Comparison of ENCODE assay signal across 8 cellular contexts in genomic region chr22:22955866-22956535, GRCh38.
A peak's percentile ranks its signal among the peaks of the same experiment; 100 is the strongest.
DNase-seq lines count a peak whose midpoint lies in the region; ATAC-seq, FAIRE-seq and TF ChIP-seq lines count a peak whose summit lies in the region.

No MANE protein-coding gene starts in this region.

- CTCF ChIA-PET in endothelial cell of umbilical vein (lab: Charles Lee), result interaction anchor here (0.8 to 7.6 kb wide), 18 partner anchors 9 to 493 kb away, joined by 3 to 401 read pairs (median 4); no protein-coding TSS in a partner anchor

- intact Hi-C loops in endothelial cell of umbilical vein (cut with micrococcal nuclease), result loop anchor here (1.0 kb wide), 3 partner anchors 108 to 168 kb away; no protein-coding TSS in a partner anchor
- intact Hi-C loops in mucosa of descending colon (cut with DNase I, micrococcal nuclease), result loop anchor here in 1 of 2 donors (5.0 kb wide), 1 partner anchor 99 kb away; no protein-coding TSS in a partner anchor

- H3K4me1 Mint-ChIP-seq in stimulated activated memory B cell treated with anti-CD40 and anti-IgM and Interleukin-4, amounts not matched to agents 10 μg/mL and 1 μg/mL and 100 μg/mL, for 72 hours, result peaks cover 35% of the 10 kb centered on the region

- H3K27me3 Mint-ChIP-seq in stimulated activated memory B cell treated with anti-CD40 and anti-IgM and Interleukin-4, amounts not matched to agents 10 μg/mL and 1 μg/mL and 100 μg/mL, for 72 hours, result no peaks in the 10 kb centered on the region

- H4K20me1 ChIP-seq in GM23248 (ENCODE audit: insufficient read depth), result no peaks in the 10 kb centered on the region
- H4K20me1 ChIP-seq in endothelial cell of umbilical vein (replicated peaks; ENCODE audit: control insufficient read depth, extremely low read depth, insufficient read depth, low read length), result no peaks in the 10 kb centered on the region

- H3K36me3 ChIP-seq in GM23248 (ENCODE audit: low read depth), result no peaks in the 10 kb centered on the region
- H3K36me3 ChIP-seq in endothelial cell of umbilical vein (ENCODE audit: control insufficient read depth in 2 of 2, extremely low read depth in 1 of 2, insufficient read depth in 2 of 2, low read length in 2 of 2), result no peaks in the 10 kb centered on the region
- H3K36me3 ChIP-seq in mucosa of descending colon (ENCODE audit: low read depth), result no peaks in the 10 kb centered on the region

- peaks cover 22% of the 10 kb centered on the region for H3K27me3 ChIP-seq in GM23248 (replicated peaks; ENCODE audit: insufficient read depth)
- H3K27me3 ChIP-seq in endothelial cell of umbilical vein (ENCODE audit: control insufficient read depth in 2 of 2, insufficient read depth in 2 of 2, low read length in 2 of 2), result peaks cover 12 to 17% of the 10 kb centered on the region in 2 experiments

- peaks cover 7% of the 10 kb centered on the region for H3K9me3 Mint-ChIP-seq in stimulated activated memory B cell treated with anti-CD40 and anti-IgM and Interleukin-4, amounts not matched to agents 10 μg/mL and 1 μg/mL and 100 μg/mL, for 72 hours

- peak; percentile 75 for FAIRE-seq in endothelial cell of umbilical vein (lab: Jason Lieb, UNC)

- TF ChIP-seq POLR2A in endothelial cell of umbilical vein (IDR thresholded peaks at IDR 0.05; ENCODE audit: low read depth, low read length) (no peak), GM18505 (IDR thresholded peaks at IDR 0.05; ENCODE audit: borderline replicate concordance, extremely low read depth, insufficient read depth, insufficient read length) (no peak)

- peak; percentile 39 for DNase-seq in AG09309 (ENCODE audit: low read depth)
- peak; percentile 82 for DNase-seq in GM23248
- DNase-seq in NCI-H82 (lab: John Stamatoyannopoulos, UW), result peak; percentile 76
- peak; percentile 81 for DNase-seq in activated CD8-positive, alpha-beta memory T cell treated with anti-CD3 and anti-CD28 coated beads for 24 hours
- peak; percentile 43 for DNase-seq in endothelial cell of umbilical vein (ENCODE audit: low read depth, low spot score)
- peak in 1 of 3 donors; percentile 77 for DNase-seq in mucosa of descending colon

- H3K9me2 ChIP-seq in GM23248 (ENCODE audit: insufficient read depth), result no peaks in the 10 kb centered on the region

- ATAC-seq in mucosa of descending colon (peak; percentile 72), GM18505 (IDR thresholded peaks at IDR 0.05; ENCODE audit: unreplicated experiment) (no peak)
- peak; percentile 83 for ATAC-seq in stimulated activated memory B cell treated with anti-CD40 and anti-IgM and Interleukin-4, amounts not matched to agents 10 μg/mL and 1 μg/mL and 100 μg/mL, for 72 hours

- H3K36me3 Mint-ChIP-seq in stimulated activated memory B cell treated with anti-CD40 and anti-IgM and Interleukin-4, amounts not matched to agents 10 μg/mL and 1 μg/mL and 100 μg/mL, for 72 hours, result peaks cover 5% of the 10 kb centered on the region

- H3F3A ChIP-seq in GM23248 (ENCODE audit: insufficient read depth), result no peaks in the 10 kb centered on the region

- WGBS in GM23248 (ENCODE audit: low coverage in 1 of 2, low lambda C conversion rate in 2 of 2, missing lambda C conversion rate in 2 of 2), 2 experiments, result 19% methylated on average over 8 of the region's 8 CpGs

- in situ Hi-C loops in GM23248 (cut with MboI), result no loop called here

- H2AFZ ChIP-seq in GM23248 (no peak overlapping the region), endothelial cell of umbilical vein (ENCODE audit: low read depth, low read length) (no peak overlapping the region)

- no peaks in the 10 kb centered on the region for H3K4me1 ChIP-seq in GM23248 (ENCODE audit: insufficient read depth)
- no peaks in the 10 kb centered on the region for H3K4me1 ChIP-seq in endothelial cell of umbilical vein (ENCODE audit: control insufficient read depth, extremely low read depth, insufficient read depth, low read length)
- no peaks in the 10 kb centered on the region for H3K4me1 ChIP-seq in mucosa of descending colon (ENCODE audit: low read depth)

- POLR2A ChIA-PET in endothelial cell of umbilical vein (lab: Charles Lee), result no interaction called here

- no peak overlapping the region for H3K27ac Mint-ChIP-seq in stimulated activated memory B cell treated with anti-CD40 and anti-IgM and Interleukin-4, amounts not matched to agents 10 μg/mL and 1 μg/mL and 100 μg/mL, for 72 hours

- H3K4me3 ChIP-seq in AG09309 (ENCODE audit: control insufficient read depth, low read depth, low read length) (no peak overlapping the region), GM23248 (no peak overlapping the region), endothelial cell of umbilical vein (replicated peaks in 1 of 3; ENCODE audit: insufficient read depth in 1 of 3, low read depth in 1 of 3, low read length in 3 of 3) (no peak overlapping the region), mucosa of descending colon (no peak overlapping the region)

- dilution Hi-C loops in endothelial cell of umbilical vein (cut with MboI; ENCODE audit: extremely low pct_ligation_motif_present, low sequenced_read_pairs), result no loop called here

- H3K9me3 ChIP-seq in GM23248 (ENCODE audit: low read depth) (no peaks in the 10 kb centered on the region), endothelial cell of umbilical vein (replicated peaks; ENCODE audit: control insufficient read depth, insufficient read depth, low read length) (no peaks in the 10 kb centered on the region), mucosa of descending colon (no peaks in the 10 kb centered on the region)

- H3K4me3 Mint-ChIP-seq in stimulated activated memory B cell treated with anti-CD40 and anti-IgM and Interleukin-4, amounts not matched to agents 10 μg/mL and 1 μg/mL and 100 μg/mL, for 72 hours, result no peak overlapping the region

- H3K4me2 ChIP-seq in GM23248 (ENCODE audit: unreplicated experiment) (no peak overlapping the region), endothelial cell of umbilical vein (ENCODE audit: insufficient read depth, low read length) (no peak overlapping the region)

- no peak overlapping the region for H3K27ac ChIP-seq in GM23248
- no peak overlapping the region for H3K27ac ChIP-seq in endothelial cell of umbilical vein (ENCODE audit: insufficient read depth, low read depth, low read length)

- H3K9ac ChIP-seq in GM23248 (no peak overlapping the region), endothelial cell of umbilical vein (replicated peaks; ENCODE audit: extremely low read depth, insufficient read depth, low read length) (no peak overlapping the region)

- no peaks in the 10 kb centered on the region for H3K9me1 ChIP-seq in endothelial cell of umbilical vein (replicated peaks; ENCODE audit: control insufficient read depth, extremely low read depth, insufficient read depth, low read length)

- BruUV-seq in endothelial cell of umbilical vein (replicated peaks; lab: Mats Ljungman, UMichigan), result no TSS peak

- no peaks in the 10 kb centered on the region for H3K79me2 ChIP-seq in GM23248 (ENCODE audit: insufficient read depth)
- no peaks in the 10 kb centered on the region for H3K79me2 ChIP-seq in endothelial cell of umbilical vein (ENCODE audit: control insufficient read depth, insufficient read depth, low read length)

- TF ChIP-seq CTCF in AG09309 (IDR thresholded peaks at IDR 0.05; ENCODE audit: control insufficient read depth, insufficient read depth, low read depth, low read length, missing control alignments) (peak; percentile 91), endothelial cell of umbilical vein (IDR thresholded peaks at IDR 0.05; ENCODE audit: extremely low read depth in 1 of 2, insufficient read depth in 1 of 2, low read depth in 1 of 2, low read length in 2 of 2) (peak; percentile 71 to 79), mucosa of descending colon (IDR thresholded peaks at IDR 0.05) (peak; percentile 55)

TF ChIP-seq in endothelial cell of umbilical vein, 7 proteins besides CTCF, POLR2A, EP300 and RAD21:
- no peak for TF ChIP-seq FOS (IDR thresholded peaks at IDR 0.05; ENCODE audit: borderline replicate concordance, insufficient read depth, low read length)
- no peak for TF ChIP-seq GATA2 (IDR thresholded peaks at IDR 0.05; ENCODE audit: insufficient read depth, insufficient read length, low read depth, low read length)
